In genomic region chrX:132758778-132759177, GRCh38 we compare ENCODE assay signal across 15 cellular contexts.
"Had no signal": no experiment of that assay in that cellular context is flagged by ENCODE, and none has a peak within 500 bp of the region (broad histone marks: within the 10 kb centered on the region; RNA-seq: fewer than 3 reads in every experiment).

No MANE protein-coding gene starts in this region.

- H3K27me3 ChIP-seq: esophagus squamous epithelium, neutrophil had no signal

- H3K4me3 Mint-ChIP-seq: activated naive CD4-positive, alpha-beta T cell treated with anti-CD3 and anti-CD28 coated beads, Interleukin-2, amount 10 ng/mL, durations not matched to agents 7 days and 5 days; stimulated activated naive B cell treated with anti-CD40 and anti-IgM and Interleukin-4, amounts not matched to agents 10 μg/mL and 1 μg/mL and 100 μg/mL, for 72 hours had no signal

- H3K36me3 ChIP-seq: esophagus squamous epithelium, left lung, neutrophil, spleen had no signal

- H3K9me3 Mint-ChIP-seq: activated naive CD4-positive, alpha-beta T cell treated with anti-CD3 and anti-CD28 coated beads, Interleukin-2, amount 10 ng/mL, durations not matched to agents 7 days and 5 days; activated T-helper 2 cell treated with anti-CD3 and anti-CD28 coated beads, Interferon-gamma antibody, Interleukin-2, Interleukin-4, amounts not matched to agents 10 μg/mL and 5 μg/mL and 100 μg/mL, durations not matched to agents 14 hours and 24 hours and 36 hours had no signal

- H3K4me1 ChIP-seq: esophagus squamous epithelium, left lung, spleen had no signal

- ATAC-seq: activated CD4-positive, CD25-positive, alpha-beta regulatory T cell treated with anti-CD3 and anti-CD28 coated beads, Interleukin-2, amount 50 U/mL, for 24 hours; left lung; right cardiac atrium; stimulated activated naive B cell treated with anti-CD40 and anti-IgM and Interleukin-4, amounts not matched to agents 10 μg/mL and 1 μg/mL and 100 μg/mL, for 72 hours had no signal

- H3K4me1 Mint-ChIP-seq: activated naive CD4-positive, alpha-beta T cell treated with anti-CD3 and anti-CD28 coated beads, Interleukin-2, amount 10 ng/mL, durations not matched to agents 7 days and 5 days; stimulated activated naive B cell treated with anti-CD40 and anti-IgM and Interleukin-4, amounts not matched to agents 10 μg/mL and 1 μg/mL and 100 μg/mL, for 72 hours had no signal

- H3K27ac ChIP-seq: esophagus squamous epithelium, left lung, neutrophil, spleen had no signal

- H3K9me3 ChIP-seq: esophagus squamous epithelium, left lung, neutrophil, spleen had no signal

- H3K4me3 ChIP-seq: esophagus squamous epithelium, left lung, spleen had no signal

- H3K36me3 Mint-ChIP-seq: activated naive CD4-positive, alpha-beta T cell treated with anti-CD3 and anti-CD28 coated beads, Interleukin-2, amount 10 ng/mL, durations not matched to agents 7 days and 5 days; stimulated activated naive B cell treated with anti-CD40 and anti-IgM and Interleukin-4, amounts not matched to agents 10 μg/mL and 1 μg/mL and 100 μg/mL, for 72 hours had no signal

- DNase-seq: activated naive CD4-positive, alpha-beta T cell treated with anti-CD3 and anti-CD28 coated beads, Interleukin-2, amount 10 ng/mL, durations not matched to agents 7 days and 5 days; dermis blood vessel endothelial cell; esophagus squamous epithelium; foreskin fibroblast; glutamatergic neuron; left lung; right cardiac atrium; spleen; stimulated activated CD4-positive, alpha-beta T cell treated with anti-CD3 and anti-CD28 coated beads, Interleukin-1b, Interleukin-23, amount 100 ng/mL, for 48 hours; stimulated activated naive B cell treated with anti-CD40 and anti-IgM and Interleukin-4, amounts not matched to agents 10 μg/mL and 1 μg/mL and 100 μg/mL, for 72 hours; T-helper 2 cell; trophoblast cell had no signal

- H3K27ac Mint-ChIP-seq: activated naive CD4-positive, alpha-beta T cell treated with anti-CD3 and anti-CD28 coated beads, Interleukin-2, amount 10 ng/mL, durations not matched to agents 7 days and 5 days; activated T-helper 2 cell treated with anti-CD3 and anti-CD28 coated beads, Interferon-gamma antibody, Interleukin-2, Interleukin-4, amounts not matched to agents 10 μg/mL and 5 μg/mL and 100 μg/mL, durations not matched to agents 14 hours and 24 hours and 36 hours; stimulated activated naive B cell treated with anti-CD40 and anti-IgM and Interleukin-4, amounts not matched to agents 10 μg/mL and 1 μg/mL and 100 μg/mL, for 72 hours had no signal
